Comparison of ENCODE assay signal across 25 cellular contexts in the genomic region with DNA sequence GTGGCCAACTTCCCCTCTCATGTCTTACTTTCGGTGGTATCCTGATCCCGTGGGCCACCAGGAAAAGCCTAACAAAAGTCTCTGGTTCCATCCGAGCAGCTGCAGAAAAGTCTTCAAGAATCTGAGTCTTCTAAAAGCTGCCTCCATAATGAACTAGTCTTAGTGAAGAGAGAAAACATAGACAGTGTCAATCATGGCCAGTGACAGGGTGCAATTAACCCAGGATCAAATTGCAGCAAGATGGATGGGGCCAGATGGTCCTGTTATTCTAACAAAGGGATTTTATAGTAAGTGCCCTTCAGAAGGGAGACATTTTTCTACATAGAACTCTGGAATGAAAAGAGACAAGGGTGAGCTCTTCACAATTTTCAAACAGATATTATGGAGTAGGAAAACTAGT.
"Had no signal": no experiment of that assay in that cellular context is flagged by ENCODE, and none has a peak within 500 bp of the region (broad histone marks: within the 10 kb centered on the region; RNA-seq: fewer than 3 reads in every experiment).

No MANE protein-coding gene starts in this region.

- H3K27me3 Mint-ChIP-seq: activated B cell treated with CpG ODN at 0.5 μM for 24 hours; activated CD8-positive, alpha-beta T cell treated with anti-CD3 and anti-CD28 coated beads for 36 hours had no signal

- H3K4me1 Mint-ChIP-seq: activated B cell treated with CpG ODN at 0.5 μM for 24 hours; activated naive CD8-positive, alpha-beta T cell treated with anti-CD3 and anti-CD28 coated beads, Interleukin-2, amount 10 ng/mL, durations not matched to agents 7 days and 5 days had no signal

- ATAC-seq: activated CD8-positive, alpha-beta T cell treated with anti-CD3 and anti-CD28 coated beads for 36 hours; effector memory CD8-positive, alpha-beta T cell; left lung; psoas muscle; right cardiac atrium had no signal

- H3K27me3 ChIP-seq: cardiac muscle cell, left lung, neural progenitor cell, ovary, tibial nerve had no signal

- H3K27ac Mint-ChIP-seq: activated B cell treated with CpG ODN at 0.5 μM for 24 hours; activated CD8-positive, alpha-beta T cell treated with anti-CD3 and anti-CD28 coated beads for 36 hours; activated naive CD8-positive, alpha-beta T cell treated with anti-CD3 and anti-CD28 coated beads, Interleukin-2, amount 10 ng/mL, durations not matched to agents 7 days and 5 days; activated T-helper 2 cell treated with anti-CD3 and anti-CD28 coated beads, Interferon-gamma antibody, Interleukin-2, Interleukin-4, amounts not matched to agents 10 μg/mL and 5 μg/mL and 100 μg/mL, durations not matched to agents 14 hours and 24 hours and 36 hours; effector memory CD8-positive, alpha-beta T cell; neural progenitor cell; stimulated activated naive CD8-positive, alpha-beta T cell treated with anti-CD3 and anti-CD28 coated beads, Interleukin-15, Interleukin-2, amounts not matched to agents 100 ng/mL and 50 ng/mL, for 24 hours had no signal

- H3K36me3 Mint-ChIP-seq: activated naive CD8-positive, alpha-beta T cell treated with anti-CD3 and anti-CD28 coated beads, Interleukin-2, amount 10 ng/mL, durations not matched to agents 7 days and 5 days; neural progenitor cell had no signal

- H3K9ac ChIP-seq: neural progenitor cell had no signal

- H3K4me3 ChIP-seq: cardiac muscle cell, left lung, neural progenitor cell, ovary, psoas muscle, skin epidermis, tibial nerve had no signal

- H3K4me3 Mint-ChIP-seq: activated B cell treated with CpG ODN at 0.5 μM for 24 hours; activated CD8-positive, alpha-beta T cell treated with anti-CD3 and anti-CD28 coated beads for 36 hours; activated naive CD8-positive, alpha-beta T cell treated with anti-CD3 and anti-CD28 coated beads, Interleukin-2, amount 10 ng/mL, durations not matched to agents 7 days and 5 days; effector memory CD8-positive, alpha-beta T cell; neural progenitor cell; stimulated activated naive CD8-positive, alpha-beta T cell treated with anti-CD3 and anti-CD28 coated beads, Interleukin-15, Interleukin-2, amounts not matched to agents 100 ng/mL and 50 ng/mL, for 24 hours had no signal

- H3K27ac ChIP-seq: cardiac muscle cell, epithelial cell of prostate, left lung, neural progenitor cell, ovary, psoas muscle, skin epidermis, tibial nerve had no signal

- DNase-seq: activated B cell treated with CpG ODN at 0.5 μM for 24 hours; activated CD4-positive, alpha-beta T cell treated with anti-CD3 and anti-CD28 coated beads for 4 hours; activated CD8-positive, alpha-beta T cell treated with anti-CD3 and anti-CD28 coated beads for 36 hours; activated naive CD4-positive, alpha-beta T cell treated with Interleukin-2 at 50 U/mL for 16 hours; activated naive CD8-positive, alpha-beta T cell treated with anti-CD3 and anti-CD28 coated beads, Interleukin-2, amount 10 ng/mL, durations not matched to agents 7 days and 5 days; activated T-cell treated with anti-CD3 and anti-CD28 coated beads, Interleukin-2, amount 50 U/mL, for 1 hour; amygdala; dermis blood vessel endothelial cell; effector memory CD8-positive, alpha-beta T cell; foreskin fibroblast; hypothalamus; left lung; mammary epithelial cell; midbrain; ovary; psoas muscle; right cardiac atrium; stimulated activated CD4-positive, alpha-beta T cell treated with anti-CD3 and anti-CD28 coated beads, Interleukin-2, amount 100 ng/mL, for 48 hours had no signal

- H3K9me3 Mint-ChIP-seq: activated B cell treated with CpG ODN at 0.5 μM for 24 hours; activated CD8-positive, alpha-beta T cell treated with anti-CD3 and anti-CD28 coated beads for 36 hours; activated T-helper 2 cell treated with anti-CD3 and anti-CD28 coated beads, Interferon-gamma antibody, Interleukin-2, Interleukin-4, amounts not matched to agents 10 μg/mL and 5 μg/mL and 100 μg/mL, durations not matched to agents 14 hours and 24 hours and 36 hours; effector memory CD8-positive, alpha-beta T cell; neural progenitor cell; stimulated activated naive CD8-positive, alpha-beta T cell treated with anti-CD3 and anti-CD28 coated beads, Interleukin-15, Interleukin-2, amounts not matched to agents 100 ng/mL and 50 ng/mL, for 24 hours had no signal

- H3K36me3 ChIP-seq: cardiac muscle cell, left lung, neural progenitor cell, ovary, tibial nerve had no signal

- H3K4me1 ChIP-seq: left lung, neural progenitor cell, psoas muscle, tibial nerve had no signal

- H3K9me3 ChIP-seq: left lung, ovary, psoas muscle, tibial nerve had no signal
